ENCODE assay signal across 15 cellular contexts in the genomic region with DNA sequence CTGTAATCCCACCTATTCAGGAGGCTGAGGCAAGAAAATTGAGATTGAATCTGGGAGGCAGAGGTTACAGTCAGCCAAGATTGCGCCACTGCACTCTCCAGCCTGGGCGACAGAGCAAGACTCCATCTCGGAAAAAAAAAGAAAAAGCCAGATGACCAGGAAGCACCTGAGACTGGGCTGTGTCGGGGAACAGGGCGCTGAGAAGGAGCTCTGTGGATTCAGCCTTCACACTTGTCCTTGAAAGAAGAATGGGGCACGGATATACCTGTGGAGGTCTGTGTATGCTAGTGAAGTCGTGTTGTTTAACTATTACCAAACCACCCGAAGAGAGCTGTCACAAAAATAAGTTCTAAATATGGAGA. TPM values are rescaled to one million over a fixed set of nuclear protein-coding genes. Genes with fewer than 3 reads are reported as not detected.
A peak's percentile ranks its signal among the peaks of the same experiment; 100 is the strongest.
DNase-seq lines count a peak whose midpoint lies in the region; ATAC-seq and TF ChIP-seq lines count a peak whose summit lies in the region.
"Had no signal": no experiment of that assay in that cellular context is flagged by ENCODE, and none has a peak within 500 bp of the region (broad histone marks: within the 10 kb centered on the region; RNA-seq: fewer than 3 reads in every experiment).

No MANE protein-coding gene starts in this region.

- peaks cover 47% of the 10 kb centered on the region for H3K36me3 ChIP-seq in osteoblast (ENCODE audit: insufficient read depth, low read length)

- no peaks in the 10 kb centered on the region for H3K9me3 Mint-ChIP-seq in activated CD4-positive, alpha-beta T cell treated with anti-CD3 and anti-CD28 coated beads, Interleukin-2, amount 10 ng/mL, durations not matched to agents 7 days and 5 days
- no peaks in the 10 kb centered on the region for H3K9me3 Mint-ChIP-seq in type B pancreatic cell
- H3K9me3 Mint-ChIP-seq: CD8-positive, alpha-beta T cell had no signal

- TF ChIP-seq CTCF in osteoblast (IDR thresholded peaks at IDR 0.05; ENCODE audit: extremely low read depth, low read depth, low read length) = no peak
- TF ChIP-seq CTCF in type B pancreatic cell (conservative IDR thresholded peaks at IDR 0.05) = no peak

- no peak for ATAC-seq in GM18511 (IDR thresholded peaks at IDR 0.05; ENCODE audit: unreplicated experiment)
- ATAC-seq: CD8-positive, alpha-beta T cell had no signal

- H3K9me3 ChIP-seq in osteoblast (ENCODE audit: low read depth, low read length) = no peaks in the 10 kb centered on the region

- peaks cover 5% of the 10 kb centered on the region for H4K20me1 ChIP-seq in osteoblast (ENCODE audit: insufficient read depth, low read length)

- H3K4me1 ChIP-seq in osteoblast (ENCODE audit: insufficient read depth, low read length) = no peaks in the 10 kb centered on the region

- no peak overlapping the region for H3K4me2 ChIP-seq in osteoblast (ENCODE audit: insufficient read depth, low read length)
- H3K4me2 ChIP-seq: PC-9 had no signal

- CTCF ChIA-PET in activated CD4-positive, alpha-beta T cell treated with anti-CD3 and anti-CD28 coated beads, Interleukin-2, amount 10 ng/mL, durations not matched to agents 7 days and 5 days (lab: Charles Lee) = interaction anchor here (0.7 kb wide), 1 partner anchor 1476 kb away, joined by 3 read pairs; no protein-coding TSS in a partner anchor

- no peaks in the 10 kb centered on the region for H3K27me3 ChIP-seq in osteoblast (ENCODE audit: insufficient read depth, low read length)

- peaks cover 26% of the 10 kb centered on the region for H3K4me1 Mint-ChIP-seq in activated CD4-positive, alpha-beta T cell treated with anti-CD3 and anti-CD28 coated beads, Interleukin-2, amount 10 ng/mL, durations not matched to agents 7 days and 5 days
- peaks cover 23% of the 10 kb centered on the region for H3K4me1 Mint-ChIP-seq in type B pancreatic cell (ENCODE audit: unreplicated experiment)

- no peak for DNase-seq in activated CD4-positive, alpha-beta T cell treated with anti-CD3 and anti-CD28 coated beads, Interleukin-2, amount 10 ng/mL, durations not matched to agents 7 days and 5 days
- DNase-seq in activated CD4-positive, alpha-beta T cell treated with anti-CD3 and anti-CD28 coated beads for 1 hour = no peak
- DNase-seq in epithelial cell of prostate (ENCODE audit: low read depth, low spot score) = no peak
- peak; percentile 13 for DNase-seq in osteoblast (ENCODE audit: insufficient read length, low spot score, missing footprints)
- no peak for DNase-seq in type B pancreatic cell (ENCODE audit: extremely low spot score, unreplicated experiment)
- no peak for DNase-seq in stimulated activated CD4-positive, alpha-beta T cell treated with anti-CD3 and anti-CD28 coated beads, Interleukin-12 subunit alpha, Interleukin-12 subunit beta, amount 100 ng/mL, for 4 hours
- no peak for DNase-seq in amygdala (lab: John Stamatoyannopoulos, UW)
- DNase-seq: 8988T; CD8-positive, alpha-beta T cell; Karpas-422; MM.1S; NCI-H1092 treated with DMSO at 0.1 percent for 48 hours; NCI-H510A treated with DMSO at 0.1 percent for 48 hours; PC-9 had no signal

- H3K4me3 ChIP-seq in osteoblast (ENCODE audit: insufficient read depth, low read length) = no peak overlapping the region
- H3K4me3 ChIP-seq: PC-9 had no signal

- peak overlapping the region; percentile 52 for H3K27ac Mint-ChIP-seq in activated CD4-positive, alpha-beta T cell treated with anti-CD3 and anti-CD28 coated beads, Interleukin-2, amount 10 ng/mL, durations not matched to agents 7 days and 5 days
- no peak overlapping the region for H3K27ac Mint-ChIP-seq in type B pancreatic cell
- H3K27ac Mint-ChIP-seq: CD8-positive, alpha-beta T cell had no signal

- H3K27ac ChIP-seq in epithelial cell of prostate (peak overlapping the region; percentile 100), osteoblast (ENCODE audit: low read depth, low read length) (peak overlapping the region; percentile 61)
- H3K27ac ChIP-seq: PC-9 had no signal

- POLR2A ChIA-PET in activated CD4-positive, alpha-beta T cell treated with anti-CD3 and anti-CD28 coated beads, Interleukin-2, amount 10 ng/mL, durations not matched to agents 7 days and 5 days (lab: Charles Lee) = no interaction called here

- peaks cover 64% of the 10 kb centered on the region for H3K36me3 Mint-ChIP-seq in activated CD4-positive, alpha-beta T cell treated with anti-CD3 and anti-CD28 coated beads, Interleukin-2, amount 10 ng/mL, durations not matched to agents 7 days and 5 days (ENCODE audit: low read depth)
- H3K36me3 Mint-ChIP-seq in type B pancreatic cell = peaks cover 44% of the 10 kb centered on the region

- no peaks in the 10 kb centered on the region for H3K79me2 ChIP-seq in osteoblast (ENCODE audit: insufficient read depth, low read length)

- no peak overlapping the region for H3K4me3 Mint-ChIP-seq in activated CD4-positive, alpha-beta T cell treated with anti-CD3 and anti-CD28 coated beads, Interleukin-2, amount 10 ng/mL, durations not matched to agents 7 days and 5 days
- peak overlapping the region; percentile 43 for H3K4me3 Mint-ChIP-seq in type B pancreatic cell
- H3K4me3 Mint-ChIP-seq: CD8-positive, alpha-beta T cell had no signal

- H3K27me3 Mint-ChIP-seq in activated CD4-positive, alpha-beta T cell treated with anti-CD3 and anti-CD28 coated beads, Interleukin-2, amount 10 ng/mL, durations not matched to agents 7 days and 5 days = no peaks in the 10 kb centered on the region
- H3K27me3 Mint-ChIP-seq in type B pancreatic cell = no peaks in the 10 kb centered on the region

- no peak overlapping the region for H2AFZ ChIP-seq in osteoblast (ENCODE audit: low read length)
- H2AFZ ChIP-seq: PC-9 had no signal

RNA-seq across cellular contexts. Expression of a gene that starts 39.3 kb away (rescaled TPM):
- total RNA-seq in activated CD4-positive, alpha-beta T cell treated with anti-CD3 and anti-CD28 coated beads, Interleukin-2, amount 10 ng/mL, durations not matched to agents 7 days and 5 days = 10 to 100 TPM; 25.5 to 26.1 TPM
- total RNA-seq in osteoblast = 12.7 and 13.0 TPM in 2 replicates
- total RNA-seq in type B pancreatic cell (ENCODE audit: low replicate concordance) = 21.7 and 23.1 TPM in 2 replicates
